Comparison of ENCODE assay signal across 15 cellular contexts in genomic region chr4:8202108-8202507, GRCh38. TPM values are rescaled to one million over a fixed set of nuclear protein-coding genes. Genes with fewer than 3 reads are reported as not detected.
DNase-seq lines count a peak whose midpoint lies in the region; ATAC-seq and TF ChIP-seq lines count a peak whose summit lies in the region.
"Had no signal": no experiment of that assay in that cellular context is flagged by ENCODE, and none has a peak within 500 bp of the region (broad histone marks: within the 10 kb centered on the region; RNA-seq: fewer than 3 reads in every experiment).

No MANE protein-coding gene starts in this region.

- H3K27ac Mint-ChIP-seq in activated CD8-positive, alpha-beta T cell treated with anti-CD3 and anti-CD28 coated beads for 36 hours: no peak overlapping the region

- intact Hi-C loops in tibial artery (cut with DNase I; ENCODE audit: low total_unique reads): no loop called here
- intact Hi-C loops in activated CD8-positive, alpha-beta T cell treated with anti-CD3 and anti-CD28 coated beads for 36 hours (cut with micrococcal nuclease): no loop called here

- TF ChIP-seq RAD21 in liver (IDR thresholded peaks at IDR 0.05): no peak

- no peak overlapping the region for H3K4me3 ChIP-seq in RWPE2 (ENCODE audit: severe bottlenecking)
- peak overlapping the region in 2 of 3 donors; percentile 5 to 77 for H3K4me3 ChIP-seq in liver (ENCODE audit: low read depth in 1 of 3, low read length in 3 of 3)
- H3K4me3 ChIP-seq in tibial artery: peak overlapping the region; percentile 20 to 38
- H3K4me3 ChIP-seq: MG63, SK-N-MC had no signal

- H3K4me1 Mint-ChIP-seq in activated T-cell treated with anti-CD3 and anti-CD28 coated beads, Interleukin-2, amount 50 U/mL, for 4 hours (ENCODE audit: low read depth): peaks cover 44% of the 10 kb centered on the region
- H3K4me1 Mint-ChIP-seq in activated CD8-positive, alpha-beta T cell treated with anti-CD3 and anti-CD28 coated beads for 36 hours (ENCODE audit: low read depth): peaks cover 56% of the 10 kb centered on the region

- H3K27ac ChIP-seq in RWPE2 (ENCODE audit: poor library complexity, severe bottlenecking) (peak overlapping the region; percentile 88), liver (ENCODE audit: low read depth in 1 of 2, low read length in 2 of 2) (peak overlapping the region in 1 of 2 donors; percentile 38), tibial artery (no peak overlapping the region)
- H3K27ac ChIP-seq: SK-N-MC had no signal

- H3K36me3 Mint-ChIP-seq in activated T-cell treated with anti-CD3 and anti-CD28 coated beads, Interleukin-2, amount 50 U/mL, for 4 hours (ENCODE audit: insufficient read depth): no peaks in the 10 kb centered on the region
- no peaks in the 10 kb centered on the region for H3K36me3 Mint-ChIP-seq in activated CD8-positive, alpha-beta T cell treated with anti-CD3 and anti-CD28 coated beads for 36 hours (ENCODE audit: low read depth)

- H3K9ac ChIP-seq in liver (ENCODE audit: low read depth in 1 of 2, low read length in 2 of 2): no peak overlapping the region

- TF ChIP-seq CTCF in RWPE2 (IDR thresholded peaks at IDR 0.05; ENCODE audit: poor library complexity, severe bottlenecking) (no peak), liver (IDR thresholded peaks at IDR 0.05; ENCODE audit: low read depth, low read length, missing input control) (no peak), tibial artery (IDR thresholded peaks at IDR 0.05) (no peak)
- no peak for TF ChIP-seq CTCF in activated CD8-positive, alpha-beta T cell treated with anti-CD3 and anti-CD28 coated beads for 36 hours (IDR thresholded peaks at IDR 0.05)

- H3K27me3 Mint-ChIP-seq in activated T-cell treated with anti-CD3 and anti-CD28 coated beads, Interleukin-2, amount 50 U/mL, for 4 hours (ENCODE audit: low read depth): no peaks in the 10 kb centered on the region
- H3K27me3 Mint-ChIP-seq in activated CD8-positive, alpha-beta T cell treated with anti-CD3 and anti-CD28 coated beads for 36 hours: no peaks in the 10 kb centered on the region

- 77% methylated on average over 10 of the region's 10 CpGs for WGBS in liver

- ATAC-seq in activated T-cell treated with anti-CD3 and anti-CD28 coated beads, Interleukin-2, amount 50 U/mL, for 4 hours: no peak
- ATAC-seq in RWPE2 (ENCODE audit: low read depth): no peak
- no peak for ATAC-seq in activated CD8-positive, alpha-beta T cell treated with anti-CD3 and anti-CD28 coated beads for 36 hours
- ATAC-seq: HCT116 had no signal

- no peak for DNase-seq in activated T-cell treated with anti-CD3 and anti-CD28 coated beads, Interleukin-2, amount 50 U/mL, for 4 hours
- DNase-seq in activated T-cell treated with anti-CD3 and anti-CD28 coated beads, Interleukin-2, amount 50 U/mL, for 1 hour: no peak
- DNase-seq in RWPE2 (ENCODE audit: low spot score) (no peak), tibial artery (no peak), medulla oblongata (ENCODE audit: extremely low spot score) (no peak)
- DNase-seq in activated CD8-positive, alpha-beta T cell treated with anti-CD3 and anti-CD28 coated beads for 36 hours: no peak
- DNase-seq in activated CD4-positive, alpha-beta T cell treated with anti-CD3 and anti-CD28 coated beads, Interleukin-2, amount 50 U/mL, for 4 hours: no peak
- DNase-seq: 8988T; MG63; NCI-H2171 treated with DMSO at 0.1 percent for 48 hours; NK-92 treated with Interleukin-12 subunit alpha and Interleukin-12 subunit beta, amount 100 ng/mL, for 24 hours had no signal

- POLR2A ChIA-PET in activated CD8-positive, alpha-beta T cell treated with anti-CD3 and anti-CD28 coated beads for 36 hours (lab: Charles Lee): interaction anchor here (0.6 to 1.2 kb wide), 3 partner anchors 20 to 27 kb away, joined by 3 to 4 read pairs (median 3); no protein-coding TSS in a partner anchor

- peak overlapping the region; percentile 88 for H3K4me3 Mint-ChIP-seq in activated T-cell treated with anti-CD3 and anti-CD28 coated beads, Interleukin-2, amount 50 U/mL, for 4 hours
- H3K4me3 Mint-ChIP-seq in activated CD8-positive, alpha-beta T cell treated with anti-CD3 and anti-CD28 coated beads for 36 hours: no peak overlapping the region

- CTCF ChIA-PET in activated CD8-positive, alpha-beta T cell treated with anti-CD3 and anti-CD28 coated beads for 36 hours (lab: Charles Lee): interaction anchor here (0.7 to 2.2 kb wide), 5 partner anchors 24 to 40 kb away, joined by 3 to 11 read pairs (median 5); no protein-coding TSS in a partner anchor

- no peaks in the 10 kb centered on the region for H3K9me3 Mint-ChIP-seq in activated T-cell treated with anti-CD3 and anti-CD28 coated beads, Interleukin-2, amount 50 U/mL, for 4 hours
- no peaks in the 10 kb centered on the region for H3K9me3 Mint-ChIP-seq in activated CD8-positive, alpha-beta T cell treated with anti-CD3 and anti-CD28 coated beads for 36 hours
- H3K9me3 Mint-ChIP-seq: stimulated activated naive CD8-positive, alpha-beta T cell treated with anti-CD3 and anti-CD28 coated beads, Interleukin-15, amount 100 ng/mL, for 72 hours had no signal

- peaks cover 47% of the 10 kb centered on the region for H3K4me1 ChIP-seq in RWPE2 (ENCODE audit: insufficient read depth, poor library complexity, severe bottlenecking)
- peaks cover 28 to 57% (median 42%) of the 10 kb centered on the region in 4 donors for H3K4me1 ChIP-seq in liver (ENCODE audit: control insufficient read depth in 4 of 4, insufficient read depth in 4 of 4, low read length in 3 of 4)
- H3K4me1 ChIP-seq in tibial artery: peaks cover 0 to 24% (median 9%) of the 10 kb centered on the region in 4 donors

- H3K27me3 ChIP-seq in RWPE2 (ENCODE audit: insufficient read depth, poor library complexity, severe bottlenecking): no peaks in the 10 kb centered on the region
- H3K27me3 ChIP-seq in liver (ENCODE audit: control insufficient read depth in 4 of 4, insufficient read depth in 4 of 4, low read length in 3 of 4): no peaks in the 10 kb centered on the region
- peaks cover 0 to 8% of the 10 kb centered on the region in 2 donors for H3K27me3 ChIP-seq in tibial artery
- H3K27me3 ChIP-seq: MG63 had no signal

- H3K36me3 ChIP-seq in RWPE2 (ENCODE audit: low read depth): peaks cover 64% of the 10 kb centered on the region
- peaks cover 2 to 7% (median 3%) of the 10 kb centered on the region in 4 donors for H3K36me3 ChIP-seq in liver (ENCODE audit: control insufficient read depth in 4 of 4, insufficient read depth in 3 of 4, low read depth in 1 of 4, low read length in 3 of 4)
- peaks cover 0 to 5% (median 0%) of the 10 kb centered on the region in 3 donors for H3K36me3 ChIP-seq in tibial artery
- H3K36me3 ChIP-seq: MG63 had no signal

- H3K9me3 ChIP-seq in RWPE2 (ENCODE audit: severe bottlenecking): no peaks in the 10 kb centered on the region
- no peaks in the 10 kb centered on the region for H3K9me3 ChIP-seq in liver (ENCODE audit: control insufficient read depth in 4 of 4, low read length in 3 of 4)
- no peaks in the 10 kb centered on the region for H3K9me3 ChIP-seq in tibial artery
- H3K9me3 ChIP-seq: MG63 had no signal

TF ChIP-seq in liver, 16 proteins besides CTCF, POLR2A, EP300 and RAD21 (continues in another document):
- no peak for TF ChIP-seq RXRA (IDR thresholded peaks at IDR 0.05)
- no peak for TF ChIP-seq SP1 (IDR thresholded peaks at IDR 0.05)
- TF ChIP-seq, protein P1, sequence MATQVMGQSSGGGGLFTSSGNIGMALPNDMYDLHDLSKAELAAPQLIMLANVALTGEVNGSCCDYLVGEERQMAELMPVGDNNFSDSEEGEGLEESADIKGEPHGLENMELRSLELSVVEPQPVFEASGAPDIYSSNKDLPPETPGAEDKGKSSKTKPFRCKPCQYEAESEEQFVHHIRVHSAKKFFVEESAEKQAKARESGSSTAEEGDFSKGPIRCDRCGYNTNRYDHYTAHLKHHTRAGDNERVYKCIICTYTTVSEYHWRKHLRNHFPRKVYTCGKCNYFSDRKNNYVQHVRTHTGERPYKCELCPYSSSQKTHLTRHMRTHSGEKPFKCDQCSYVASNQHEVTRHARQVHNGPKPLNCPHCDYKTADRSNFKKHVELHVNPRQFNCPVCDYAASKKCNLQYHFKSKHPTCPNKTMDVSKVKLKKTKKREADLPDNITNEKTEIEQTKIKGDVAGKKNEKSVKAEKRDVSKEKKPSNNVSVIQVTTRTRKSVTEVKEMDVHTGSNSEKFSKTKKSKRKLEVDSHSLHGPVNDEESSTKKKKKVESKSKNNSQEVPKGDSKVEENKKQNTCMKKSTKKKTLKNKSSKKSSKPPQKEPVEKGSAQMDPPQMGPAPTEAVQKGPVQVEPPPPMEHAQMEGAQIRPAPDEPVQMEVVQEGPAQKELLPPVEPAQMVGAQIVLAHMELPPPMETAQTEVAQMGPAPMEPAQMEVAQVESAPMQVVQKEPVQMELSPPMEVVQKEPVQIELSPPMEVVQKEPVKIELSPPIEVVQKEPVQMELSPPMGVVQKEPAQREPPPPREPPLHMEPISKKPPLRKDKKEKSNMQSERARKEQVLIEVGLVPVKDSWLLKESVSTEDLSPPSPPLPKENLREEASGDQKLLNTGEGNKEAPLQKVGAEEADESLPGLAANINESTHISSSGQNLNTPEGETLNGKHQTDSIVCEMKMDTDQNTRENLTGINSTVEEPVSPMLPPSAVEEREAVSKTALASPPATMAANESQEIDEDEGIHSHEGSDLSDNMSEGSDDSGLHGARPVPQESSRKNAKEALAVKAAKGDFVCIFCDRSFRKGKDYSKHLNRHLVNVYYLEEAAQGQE (IDR thresholded peaks at IDR 0.05): no peak
- no peak for TF ChIP-seq GABPA (IDR thresholded peaks at IDR 0.05 in 1 of 2, conservative IDR thresholded peaks at IDR 0.05 in 1 of 2)
- no peak for TF ChIP-seq HNF4A (conservative IDR thresholded peaks at IDR 0.05)
- TF ChIP-seq JUND (IDR thresholded peaks at IDR 0.05): no peak
- no peak for TF ChIP-seq YY1 (IDR thresholded peaks at IDR 0.05)
- no peak for TF ChIP-seq EGR1 (IDR thresholded peaks at IDR 0.05; ENCODE audit: low read depth in 2 of 2)
- no peak for TF ChIP-seq TAF1 (conservative IDR thresholded peaks at IDR 0.05)
- no peak for TF ChIP-seq FOXA2 (IDR thresholded peaks at IDR 0.05)
- TF ChIP-seq NR2F2 (IDR thresholded peaks at IDR 0.05): no peak
- TF ChIP-seq HNF4G (IDR thresholded peaks at IDR 0.05): no peak
- no peak for TF ChIP-seq MAX (IDR thresholded peaks at IDR 0.05)
- TF ChIP-seq FOXA1 (IDR thresholded peaks at IDR 0.05): no peak

RNA-seq across cellular contexts. Expression of gene SH3TC1, which starts 3.0 kb away (rescaled TPM):
- total RNA-seq in activated T-cell treated with anti-CD3 and anti-CD28 coated beads, Interleukin-2, amount 50 U/mL, for 4 hours: 1 to 10 TPM; 3.0 to 8.8 (median 4.0) TPM
- 10 to 100 TPM; 28.8 to 34.6 TPM for total RNA-seq in liver
- 10 to 100 TPM in 1 of 2 donors, 1 to 10 TPM in 1; 6.5 to 22.8 TPM for polyA plus RNA-seq in liver
- 10 to 100 TPM; 16.2 to 17.5 TPM for total RNA-seq in activated CD8-positive, alpha-beta T cell treated with anti-CD3 and anti-CD28 coated beads for 36 hours

RNA-seq across cellular contexts. Expression of gene ABLIM2, which starts 43.5 kb away (rescaled TPM):
- total RNA-seq in activated T-cell treated with anti-CD3 and anti-CD28 coated beads, Interleukin-2, amount 50 U/mL, for 4 hours: under 1 TPM; 0.26 to 0.54 (median 0.30) TPM
- 1 to 10 TPM in 1 of 2 donors, under 1 TPM in 1; 0.75 to 2.5 TPM for total RNA-seq in liver
- polyA plus RNA-seq in liver: under 1 TPM; 0.92 to 0.93 TPM
- total RNA-seq in activated CD8-positive, alpha-beta T cell treated with anti-CD3 and anti-CD28 coated beads for 36 hours: under 1 TPM; 0.32 to 0.54 TPM
